ENCODE assay signal across 8 cellular contexts in the genomic region with DNA sequence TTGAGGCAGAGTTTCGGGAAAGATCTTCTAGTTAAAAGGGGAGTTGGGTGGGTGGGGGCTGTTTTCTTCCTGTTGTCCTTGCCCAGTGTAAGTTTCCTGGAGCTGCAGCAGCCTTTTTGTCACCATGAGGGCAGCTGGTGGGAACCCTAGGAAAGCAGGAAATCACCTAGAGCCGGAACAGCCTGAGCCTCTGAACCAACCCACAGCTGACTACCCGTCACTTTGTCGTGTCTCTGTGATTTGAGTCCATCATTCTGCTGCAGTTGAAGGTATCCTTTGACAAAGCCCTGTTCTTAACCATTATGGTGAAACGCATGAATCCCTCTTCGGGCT. TPM values are rescaled to one million over a fixed set of nuclear protein-coding genes. Genes with fewer than 3 reads are reported as not detected.
DNase-seq lines count a peak whose midpoint lies in the region; ATAC-seq, FAIRE-seq and TF ChIP-seq lines count a peak whose summit lies in the region.

No MANE protein-coding gene starts in this region.

- H3K4me1 ChIP-seq in CD4-positive, alpha-beta memory T cell (ENCODE audit: insufficient read depth, low read length): peaks cover 45% of the 10 kb centered on the region
- H3K4me1 ChIP-seq in PC-3 (ENCODE audit: insufficient read depth, low read length) (peaks cover 13% of the 10 kb centered on the region), H1 (replicated peaks in 1 of 4; ENCODE audit: control insufficient read depth in 3 of 4, insufficient read depth in 4 of 4, low read length in 3 of 4) (peaks cover 0 to 10% (median 1%) of the 10 kb centered on the region in 4 experiments; a peak in 5 of 7 replicates), osteoblast (ENCODE audit: insufficient read depth, low read length) (peaks cover 15% of the 10 kb centered on the region)

- no peaks in the 10 kb centered on the region for H3K27me3 Mint-ChIP-seq in CD4-positive, alpha-beta memory T cell

- TF ChIP-seq CTCF in PC-3 (conservative IDR thresholded peaks at IDR 0.05; ENCODE audit: low read depth, low read length) (no peak), H1 (IDR thresholded peaks at IDR 0.05; ENCODE audit: control extremely low read depth in 1 of 3, insufficient read depth in 1 of 3, low read depth in 1 of 3, low read length in 3 of 3) (no peak), osteoblast (IDR thresholded peaks at IDR 0.05; ENCODE audit: extremely low read depth, low read depth, low read length) (no peak)

- TF ChIP-seq POLR2A in H1 (IDR thresholded peaks at IDR 0.05; ENCODE audit: control extremely low read depth in 1 of 2, low read depth in 2 of 2, low read length in 2 of 2): no peak

- H3K18ac ChIP-seq in H1 (ENCODE audit: extremely low read depth, low read length): no peak overlapping the region; the same call in 1 of the 2 replicates

- H3K4me1 Mint-ChIP-seq in CD4-positive, alpha-beta memory T cell: peaks cover 35 to 62% (median 46%) of the 10 kb centered on the region in 4 donors

- no peak overlapping the region for H2BK20ac ChIP-seq in H1 (ENCODE audit: low read length)

- H2AFZ ChIP-seq in PC-3 (ENCODE audit: low read length): peak overlapping the region; percentile 83
- no peak overlapping the region for H2AFZ ChIP-seq in H1 (ENCODE audit: low read length)
- H2AFZ ChIP-seq in osteoblast (ENCODE audit: low read length): peak overlapping the region; percentile 99

- H3K79me1 ChIP-seq in H1 (ENCODE audit: low read depth, low read length): peaks cover 4% of the 10 kb centered on the region; the same call in 1 of the 2 replicates

- H3K27me3 ChIP-seq in CD4-positive, alpha-beta memory T cell (ENCODE audit: insufficient read depth, low read length): no peaks in the 10 kb centered on the region
- no peaks in the 10 kb centered on the region for H3K27me3 ChIP-seq in PC-3 (ENCODE audit: low read length)
- no peaks in the 10 kb centered on the region for H3K27me3 ChIP-seq in H1 (replicated peaks in 1 of 4; ENCODE audit: control insufficient read depth in 3 of 4, extremely low read depth in 1 of 4, insufficient read depth in 3 of 4, low read length in 3 of 4)
- no peaks in the 10 kb centered on the region for H3K27me3 ChIP-seq in osteoblast (ENCODE audit: insufficient read depth, low read length)

- no TSS peak for BruUV-seq in PC-3 (replicated peaks; lab: Mats Ljungman, UMichigan)

- no peak overlapping the region for H3K56ac ChIP-seq in H1 (replicated peaks; ENCODE audit: insufficient read length, low read depth, low read length)

- no peaks in the 10 kb centered on the region for H3K9me3 ChIP-seq in CD4-positive, alpha-beta memory T cell (ENCODE audit: control insufficient read depth in 1 of 2, low read length in 2 of 2)
- H3K9me3 ChIP-seq in PC-3 (ENCODE audit: low read length): no peaks in the 10 kb centered on the region
- H3K9me3 ChIP-seq in H1 (ENCODE audit: insufficient read depth in 2 of 2, low read depth in 1 of 2, low read length in 1 of 2): peaks cover 0 to 5% of the 10 kb centered on the region in 2 experiments; a peak in 1 of 4 replicates
- H3K9me3 ChIP-seq in osteoblast (ENCODE audit: low read depth, low read length): no peaks in the 10 kb centered on the region

- intact Hi-C loops in CD4-positive, alpha-beta memory T cell (cut with micrococcal nuclease): loop anchor here (1.0 to 5.0 kb wide), 7 partner anchors 15 to 1080 kb away; a partner anchor contains a TSS
- intact Hi-C loops in PC-3 (cut with micrococcal nuclease): loop anchor here (1.0 to 2.0 kb wide), 3 partner anchors 15 to 29 kb away; a partner anchor contains a TSS

- H3K4me3 Mint-ChIP-seq in CD4-positive, alpha-beta memory T cell: peak overlapping the region; percentile 92 to 99 (median 98)

- no peak for FAIRE-seq in H1 (lab: Jason Lieb, UNC)

- CTCF ChIA-PET in CD4-positive, alpha-beta memory T cell (lab: Charles Lee; ENCODE audit: partially characterized antibody): interaction anchor here (1.2 to 3.5 kb wide), 5 partner anchors 12 to 68 kb away, joined by 5 to 60 read pairs (median 13); a partner anchor contains a TSS
- CTCF ChIA-PET in PC-3 (lab: Charles Lee): no interaction called here
- CTCF ChIA-PET in H1 (lab: Charles Lee; ENCODE audit: partially characterized antibody): interaction anchor here (0.9 to 3.3 kb wide), 4 partner anchors 10 to 45 kb away, joined by 4 to 31 read pairs (median 14); no protein-coding TSS in a partner anchor

- ATAC-seq in PC-3: no peak

- H3K9me3 Mint-ChIP-seq in CD4-positive, alpha-beta memory T cell: peaks cover 0 to 7% (median 3%) of the 10 kb centered on the region in 8 donors

- H3K4me2 ChIP-seq in PC-3 (ENCODE audit: low read length): peak overlapping the region; percentile 99
- H3K4me2 ChIP-seq in H1 (ENCODE audit: insufficient read depth in 1 of 2, low read depth in 2 of 2, low read length in 2 of 2): peak overlapping the region; percentile 84 to 99
- peak overlapping the region; percentile 98 for H3K4me2 ChIP-seq in osteoblast (ENCODE audit: insufficient read depth, low read length)

- H3K23me2 ChIP-seq in H1 (ENCODE audit: low read depth, low read length): peaks cover 7% of the 10 kb centered on the region

- H4K20me1 ChIP-seq in PC-3 (ENCODE audit: low read length): no peaks in the 10 kb centered on the region
- H4K20me1 ChIP-seq in H1 (replicated peaks in 1 of 2; ENCODE audit: control insufficient read depth in 1 of 2, insufficient read depth in 2 of 2, low read length in 2 of 2): peaks cover 0 to 8% of the 10 kb centered on the region in 2 experiments
- H4K20me1 ChIP-seq in osteoblast (ENCODE audit: insufficient read depth, low read length): no peaks in the 10 kb centered on the region

- H2BK5ac ChIP-seq in H1 (ENCODE audit: low read depth, low read length): no peak overlapping the region

- no peak for TF ChIP-seq RAD21 in H1 (IDR thresholded peaks at IDR 0.05 in 1 of 2, conservative IDR thresholded peaks at IDR 0.05 in 1 of 2; ENCODE audit: low read depth in 2 of 2, low read length in 2 of 2)

- H4K91ac ChIP-seq in H1 (replicated peaks; ENCODE audit: insufficient read length, low read length): no peak overlapping the region

- H2BK120ac ChIP-seq in H1 (replicated peaks; ENCODE audit: low read depth, low read length): no peak overlapping the region

- H4K5ac ChIP-seq in H1 (ENCODE audit: insufficient read length, low read depth, low read length): no peak overlapping the region

- H3K9me2 ChIP-seq in PC-3 (replicated peaks; ENCODE audit: low read length): no peaks in the 10 kb centered on the region

- H3K27ac Mint-ChIP-seq in CD4-positive, alpha-beta memory T cell: peak overlapping the region; percentile 94 to 100 (median 99)

- no peaks in the 10 kb centered on the region for H3K36me3 ChIP-seq in CD4-positive, alpha-beta memory T cell (ENCODE audit: insufficient read depth, low read length)
- H3K36me3 ChIP-seq in PC-3 (ENCODE audit: low read depth, low read length) (no peaks in the 10 kb centered on the region), H1 (ENCODE audit: control insufficient read depth in 2 of 4, insufficient read depth in 4 of 4, low read length in 3 of 4) (no peaks in the 10 kb centered on the region), osteoblast (ENCODE audit: insufficient read depth, low read length) (no peaks in the 10 kb centered on the region)

- H3K23ac ChIP-seq in H1 (ENCODE audit: insufficient read length): no peak overlapping the region

- POLR2A ChIA-PET in CD4-positive, alpha-beta memory T cell (lab: Charles Lee; ENCODE audit: partially characterized antibody): interaction anchor here (0.7 to 3.7 kb wide), 10 partner anchors 12 to 1924 kb away, joined by 3 to 178 read pairs (median 10); a partner anchor contains a TSS
- POLR2A ChIA-PET in PC-3 (lab: Charles Lee; ENCODE audit: unreplicated experiment): no interaction called here
- POLR2A ChIA-PET in H1 (lab: Charles Lee; ENCODE audit: partially characterized antibody): interaction anchor here (1.5 to 3.2 kb wide), 3 partner anchors 10 to 26 kb away, joined by 5 to 28 read pairs (median 5); a partner anchor contains a TSS

- H3K27ac ChIP-seq in CD4-positive, alpha-beta memory T cell (ENCODE audit: low read depth, low read length): peak overlapping the region; percentile 87
- no peak overlapping the region for H3K27ac ChIP-seq in PC-3 (ENCODE audit: low read length)
- H3K27ac ChIP-seq in H1 (ENCODE audit: low read depth, low read length): no peak overlapping the region
- H3K27ac ChIP-seq in osteoblast (ENCODE audit: low read depth, low read length): no peak overlapping the region
- H3K27ac ChIP-seq in caudate nucleus (ENCODE audit: low read depth, low read length): no peak overlapping the region

- no peak overlapping the region for H2BK12ac ChIP-seq in H1 (ENCODE audit: low read depth, low read length)

- H2AK5ac ChIP-seq in H1 (ENCODE audit: low read depth, low read length): no peak overlapping the region

- no peak overlapping the region for H3K4ac ChIP-seq in H1 (replicated peaks; ENCODE audit: insufficient read length, low read depth, low read length)

- H3K36me3 Mint-ChIP-seq in CD4-positive, alpha-beta memory T cell: peaks cover 3 to 12% of the 10 kb centered on the region in 2 donors

- 73% methylated on average over 6 of the region's 6 CpGs; no CpG with 5 or more reads in 1 of the 2 experiments for WGBS in H1 (ENCODE audit: extremely low coverage in 1 of 2, insufficient coverage in 1 of 2, insufficient read length in 1 of 2, insufficient replicate concordance in 2 of 2, low coverage in 1 of 2, low lambda C conversion rate in 2 of 2, missing lambda C conversion rate in 1 of 2), 2 experiments

- H2BK15ac ChIP-seq in H1 (ENCODE audit: low read length): no peak overlapping the region

- peak overlapping the region; percentile 97 for H3K9ac ChIP-seq in PC-3 (ENCODE audit: low read length)
- H3K9ac ChIP-seq in H1 (replicated peaks in 1 of 4; ENCODE audit: extremely low read depth in 1 of 4, low read depth in 3 of 4, low read length in 3 of 4): peak overlapping the region in 2 of 4 experiments; percentile 61 to 63; a peak in 1 of 7 replicates

- TF ChIP-seq EP300 in H1 (IDR thresholded peaks at IDR 0.05; ENCODE audit: borderline replicate concordance in 1 of 2, low read depth in 2 of 2, low read length in 2 of 2): no peak

- no peak overlapping the region for H3K14ac ChIP-seq in H1 (ENCODE audit: insufficient read length)

- no peak for DNase-seq in CD4-positive, alpha-beta memory T cell
- DNase-seq in PC-3: no peak
- DNase-seq in H1 (ENCODE audit: low read depth in 1 of 2, low spot score in 2 of 2): no peak
- no peak for DNase-seq in osteoblast (ENCODE audit: insufficient read length, low spot score, missing footprints)
- DNase-seq in stimulated activated CD4-positive, alpha-beta T cell treated with anti-CD3 and anti-CD28 coated beads, Interleukin-12 subunit alpha, Interleukin-12 subunit beta, amount 100 ng/mL, for 4 hours: no peak
- no peak for DNase-seq in stimulated activated CD4-positive, alpha-beta T cell treated with anti-CD3 and anti-CD28 coated beads, Interleukin-1b, Interleukin-23, amount 100 ng/mL, for 48 hours
- no peak for DNase-seq in putamen (ENCODE audit: low spot score)
- no peak for DNase-seq in caudate nucleus (lab: John Stamatoyannopoulos, UW)

- peak overlapping the region; percentile 72 to 87 for H3K4me3 ChIP-seq in CD4-positive, alpha-beta memory T cell (ENCODE audit: low read length in 2 of 2)
- H3K4me3 ChIP-seq in PC-3 (ENCODE audit: low read length) (peak overlapping the region; percentile 92), H1 (ENCODE audit: extremely low read depth in 1 of 4, insufficient read depth in 2 of 4, low read depth in 3 of 4, low read length in 4 of 4) (peak overlapping the region; percentile 63 to 89 (median 80)), osteoblast (ENCODE audit: insufficient read depth, low read length) (peak overlapping the region; percentile 78)

- H3K79me2 ChIP-seq in PC-3 (ENCODE audit: low read length) (peaks cover 15% of the 10 kb centered on the region), H1 (ENCODE audit: control insufficient read depth in 1 of 2, insufficient read depth in 2 of 2, low read length in 2 of 2) (peaks cover 0 to 7% of the 10 kb centered on the region in 2 experiments; a peak in 1 of 4 replicates), osteoblast (ENCODE audit: insufficient read depth, low read length) (peaks cover 6% of the 10 kb centered on the region)

- no peaks in the 10 kb centered on the region for H3F3A ChIP-seq in PC-3 (ENCODE audit: low read length, unreplicated experiment)

- no peak overlapping the region; the same call in 1 of the 2 replicates for H4K8ac ChIP-seq in H1 (ENCODE audit: extremely low read depth, insufficient read depth, low read length)

RNA-seq across cellular contexts. Expression of a gene that starts 1.2 kb away (rescaled TPM):
- 1 to 10 TPM; 9.2 TPM for total RNA-seq in CD4-positive, alpha-beta memory T cell
- 10 to 100 TPM; 18.7 to 33.9 TPM for polyA plus RNA-seq in CD4-positive, alpha-beta memory T cell
- total RNA-seq in PC-3 (2014; rRNA removed): 0.29 TPM in 1 of 2 replicates, not detected in the other
- 1.3 and 2.0 TPM in 2 replicates for total RNA-seq in H1 (2021; fragmentation: NEBNext Ultra II Directional; extraction: Animal tissue kit (Norgen Biotek cat#: 25700))
- polyA plus RNA-seq in H1 (2011; rRNA removed): 1.5 and 1.6 TPM in 2 replicates
- polyA plus RNA-seq in H1 (2011; cell fraction: cytosol; rRNA removed): 2.1 TPM
- 1.9 TPM for polyA plus RNA-seq in H1 (2011; cell fraction: nucleus; rRNA removed)
- 1.2 to 2.8 TPM (median 2.3 TPM) in 4 replicates for polyA plus RNA-seq in H1 (2012, experiment 1 of 2)
- 1.5 TPM for polyA plus RNA-seq in H1 (2012, experiment 2 of 2)
- 1.4 TPM for polyA plus RNA-seq in H1 (2013, experiment 1 of 2)
- 1.6 TPM for polyA plus RNA-seq in H1 (2013, experiment 2 of 2)
- 0.59 and 1.7 TPM in 2 replicates for polyA minus RNA-seq in H1 (2011; rRNA and poly(A)+ RNA removed)
- polyA minus RNA-seq in H1 (2011; cell fraction: cytosol; rRNA and poly(A)+ RNA removed): not detected
- 1.7 TPM for polyA minus RNA-seq in H1 (2011; cell fraction: nucleus; rRNA and poly(A)+ RNA removed)
- 1.2 and 2.5 TPM in 2 replicates for total RNA-seq in osteoblast

RNA-seq across cellular contexts. Expression of a gene that starts 24.4 kb away (rescaled TPM):
- 10 to 100 TPM; 39.3 to 41.8 TPM for total RNA-seq in CD4-positive, alpha-beta memory T cell
- 100 to 1,000 TPM in 1 of 2 donors, 10 to 100 TPM in 1; 77.9 to 116 TPM for polyA plus RNA-seq in CD4-positive, alpha-beta memory T cell
- total RNA-seq in PC-3 (2014; rRNA removed): 98.1 and 107 TPM in 2 replicates
- 155 and 157 TPM in 2 replicates for total RNA-seq in H1 (2021; fragmentation: NEBNext Ultra II Directional; extraction: Animal tissue kit (Norgen Biotek cat#: 25700))
- polyA plus RNA-seq in H1 (2011; rRNA removed): 55.3 and 59.9 TPM in 2 replicates
- polyA plus RNA-seq in H1 (2011; cell fraction: cytosol; rRNA removed): 113 TPM
- polyA plus RNA-seq in H1 (2011; cell fraction: nucleus; rRNA removed): 44.4 TPM
- 94.4 to 129 TPM (median 119 TPM) in 4 replicates for polyA plus RNA-seq in H1 (2012, experiment 1 of 2)
- 86.2 TPM for polyA plus RNA-seq in H1 (2012, experiment 2 of 2)
- polyA plus RNA-seq in H1 (2013, experiment 1 of 2): 156 TPM
- polyA plus RNA-seq in H1 (2013, experiment 2 of 2): 155 TPM
- 30.9 and 38.9 TPM in 2 replicates for polyA minus RNA-seq in H1 (2011; rRNA and poly(A)+ RNA removed)
- polyA minus RNA-seq in H1 (2011; cell fraction: cytosol; rRNA and poly(A)+ RNA removed): 26.2 TPM
- polyA minus RNA-seq in H1 (2011; cell fraction: nucleus; rRNA and poly(A)+ RNA removed): 22.6 TPM
- 70.1 and 74.9 TPM in 2 replicates for total RNA-seq in osteoblast
